Comparison of ENCODE assay signal across 8 cellular contexts in genomic region chr16:11558308-11558823, GRCh38. TPM values are rescaled to one million over a fixed set of nuclear protein-coding genes. Genes with fewer than 3 reads are reported as not detected.
DNase-seq lines count a peak whose midpoint lies in the region; ATAC-seq and TF ChIP-seq lines count a peak whose summit lies in the region.
"Not testable (repeated sequence)": the region's sequence is repeated elsewhere in the genome, so short reads cannot be mapped to it uniquely, and the experiment has no call there.

No MANE protein-coding gene starts in this region.

- not testable (repeated sequence) for BruUV-seq in MCF 10A (replicated peaks; lab: Mats Ljungman, UMichigan)

- DNase-seq in CD4-positive, CD25-positive, alpha-beta regulatory T cell; activated T-helper 1 cell treated with anti-CD3 and anti-CD28 coated beads, Interleukin-12 subunit alpha, Interleukin-12 subunit beta, Interleukin-2, Interleukin-4 antibody, amounts not matched to agents 30 ng/mL and 10 ng/mL and 1 ng/mL, durations not matched to agents 14 hours and 24 hours and 36 hours (ENCODE audit: low spot score); MCF 10A (ENCODE audit: unreplicated experiment); heart left ventricle; naive thymus-derived CD4-positive, alpha-beta T cell; prostate gland (ENCODE audit: low spot score); suprapubic skin (ENCODE audit: low spot score in 2 of 2): not testable (repeated sequence)

- TF ChIP-seq POLR2A in heart left ventricle (IDR thresholded peaks at IDR 0.05); prostate gland (IDR thresholded peaks at IDR 0.05); suprapubic skin (IDR thresholded peaks at IDR 0.05): not testable (repeated sequence)

- H3K36me3 Mint-ChIP-seq in CD4-positive, CD25-positive, alpha-beta regulatory T cell, result peaks cover 36% of the 10 kb centered on the region
- H3K36me3 Mint-ChIP-seq in T-helper 1 cell treated with Interleukin-12 subunit alpha and Interleukin-12 subunit beta and Interleukin-4 antibody, amounts not matched to agents 30 μg/mL and 1 μg/mL, for 36 hours (ENCODE audit: low read depth), result peaks cover 41% of the 10 kb centered on the region
- peaks cover 41% of the 10 kb centered on the region for H3K36me3 Mint-ChIP-seq in activated T-helper 1 cell treated with anti-CD3 and anti-CD28 coated beads, Interleukin-12 subunit alpha, Interleukin-12 subunit beta, Interleukin-2, Interleukin-4 antibody, amounts not matched to agents 30 ng/mL and 10 ng/mL and 1 ng/mL, durations not matched to agents 14 hours and 24 hours and 36 hours (ENCODE audit: low read depth)
- H3K36me3 Mint-ChIP-seq in MCF 10A (ENCODE audit: insufficient read depth, unreplicated experiment), result peaks cover 46% of the 10 kb centered on the region
- H3K36me3 Mint-ChIP-seq in naive thymus-derived CD4-positive, alpha-beta T cell, result peaks cover 12 to 39% (median 34%) of the 10 kb centered on the region in 5 donors

- POLR2A ChIA-PET in MCF 10A (lab: Yijun Ruan, JAX), result interaction anchor here (0.6 to 1.4 kb wide), 3 partner anchors 24 to 111 kb away, joined by 3 to 6 read pairs (median 4); no protein-coding TSS in a partner anchor
- POLR2A ChIA-PET in naive thymus-derived CD4-positive, alpha-beta T cell (lab: Charles Lee), result interaction anchor here (0.6 to 4.8 kb wide), 7 partner anchors 8 to 64 kb away, joined by 3 to 32 read pairs (median 5); partner anchors contain the start of gene LITAF

- 80 to 91% (median 88%) methylated on average over 6 of the region's 6 CpGs for WGBS in heart left ventricle, 4 donors
- 89% methylated on average over 6 of the region's 6 CpGs for WGBS in prostate gland
- 89% methylated on average over 6 of the region's 6 CpGs for WGBS in suprapubic skin

- TF ChIP-seq EP300 in suprapubic skin (IDR thresholded peaks at IDR 0.05), result not testable (repeated sequence)

- peak overlapping the region; percentile 91 to 99 (median 94) for H3K27ac Mint-ChIP-seq in CD4-positive, CD25-positive, alpha-beta regulatory T cell
- H3K27ac Mint-ChIP-seq in T-helper 1 cell treated with Interleukin-12 subunit alpha and Interleukin-12 subunit beta and Interleukin-4 antibody, amounts not matched to agents 30 μg/mL and 1 μg/mL, for 36 hours, result peak overlapping the region; percentile 77
- peak overlapping the region; percentile 79 for H3K27ac Mint-ChIP-seq in activated T-helper 1 cell treated with anti-CD3 and anti-CD28 coated beads, Interleukin-12 subunit alpha, Interleukin-12 subunit beta, Interleukin-2, Interleukin-4 antibody, amounts not matched to agents 30 ng/mL and 10 ng/mL and 1 ng/mL, durations not matched to agents 14 hours and 24 hours and 36 hours
- H3K27ac Mint-ChIP-seq in MCF 10A (ENCODE audit: low read depth, unreplicated experiment), result peak overlapping the region; percentile 63
- peak overlapping the region; percentile 92 to 99 (median 97) for H3K27ac Mint-ChIP-seq in naive thymus-derived CD4-positive, alpha-beta T cell

- peaks cover 75% of the 10 kb centered on the region for H3K4me1 ChIP-seq in CD4-positive, CD25-positive, alpha-beta regulatory T cell (ENCODE audit: control insufficient read depth, insufficient read depth, low read length, poor library complexity, severe bottlenecking)
- H3K4me1 ChIP-seq in heart left ventricle (peaks cover 0 to 59% (median 17%) of the 10 kb centered on the region in 12 donors), suprapubic skin (peaks cover 47% of the 10 kb centered on the region)
- H3K4me1 ChIP-seq in naive thymus-derived CD4-positive, alpha-beta T cell (ENCODE audit: control insufficient read depth in 2 of 2, insufficient read depth in 2 of 2, low read length in 2 of 2), result peaks cover 61 to 73% of the 10 kb centered on the region in 2 donors
- not testable (repeated sequence) for H3K4me1 ChIP-seq in prostate gland (replicated peaks)

- peaks cover 38% of the 10 kb centered on the region for H3K36me3 ChIP-seq in CD4-positive, CD25-positive, alpha-beta regulatory T cell (ENCODE audit: control insufficient read depth, insufficient read depth, low read length)
- H3K36me3 ChIP-seq in heart left ventricle (peaks cover 0 to 57% (median 28%) of the 10 kb centered on the region in 9 donors), prostate gland (peaks cover 3 to 15% of the 10 kb centered on the region in 2 donors), suprapubic skin (peaks cover 32% of the 10 kb centered on the region)
- H3K36me3 ChIP-seq in naive thymus-derived CD4-positive, alpha-beta T cell (ENCODE audit: control insufficient read depth in 2 of 3, insufficient read depth in 3 of 3, low read length in 3 of 3), result peaks cover 16 to 32% (median 21%) of the 10 kb centered on the region in 3 experiments

- not testable (repeated sequence) for H3K9me3 Mint-ChIP-seq in CD4-positive, CD25-positive, alpha-beta regulatory T cell; naive thymus-derived CD4-positive, alpha-beta T cell
- peaks cover 11% of the 10 kb centered on the region for H3K9me3 Mint-ChIP-seq in T-helper 1 cell treated with Interleukin-12 subunit alpha and Interleukin-12 subunit beta and Interleukin-4 antibody, amounts not matched to agents 30 μg/mL and 1 μg/mL, for 36 hours
- peaks cover 11% of the 10 kb centered on the region for H3K9me3 Mint-ChIP-seq in activated T-helper 1 cell treated with anti-CD3 and anti-CD28 coated beads, Interleukin-12 subunit alpha, Interleukin-12 subunit beta, Interleukin-2, Interleukin-4 antibody, amounts not matched to agents 30 ng/mL and 10 ng/mL and 1 ng/mL, durations not matched to agents 14 hours and 24 hours and 36 hours
- H3K9me3 Mint-ChIP-seq in MCF 10A (ENCODE audit: unreplicated experiment), result peaks cover 13% of the 10 kb centered on the region

- intact Hi-C loops in activated T-helper 1 cell treated with anti-CD3 and anti-CD28 coated beads, Interleukin-12 subunit alpha, Interleukin-12 subunit beta, Interleukin-2, Interleukin-4 antibody, amounts not matched to agents 30 ng/mL and 10 ng/mL and 1 ng/mL, durations not matched to agents 14 hours and 24 hours and 36 hours (cut with micrococcal nuclease); MCF 10A (cut with micrococcal nuclease); heart left ventricle (cut with DNase I); naive thymus-derived CD4-positive, alpha-beta T cell (cut with micrococcal nuclease); prostate gland (cut with DNase I): not testable (repeated sequence)

- peak overlapping the region in 3 of 4 donors; percentile 26 to 78 (median 68) for H3K4me3 Mint-ChIP-seq in CD4-positive, CD25-positive, alpha-beta regulatory T cell
- peak overlapping the region; percentile 72 for H3K4me3 Mint-ChIP-seq in T-helper 1 cell treated with Interleukin-12 subunit alpha and Interleukin-12 subunit beta and Interleukin-4 antibody, amounts not matched to agents 30 μg/mL and 1 μg/mL, for 36 hours
- not testable (repeated sequence) for H3K4me3 Mint-ChIP-seq in activated T-helper 1 cell treated with anti-CD3 and anti-CD28 coated beads, Interleukin-12 subunit alpha, Interleukin-12 subunit beta, Interleukin-2, Interleukin-4 antibody, amounts not matched to agents 30 ng/mL and 10 ng/mL and 1 ng/mL, durations not matched to agents 14 hours and 24 hours and 36 hours; MCF 10A (ENCODE audit: unreplicated experiment)
- H3K4me3 Mint-ChIP-seq in naive thymus-derived CD4-positive, alpha-beta T cell, result peak overlapping the region; percentile 37 to 91 (median 68)

- peaks cover 23 to 89% (median 47%) of the 10 kb centered on the region in 4 donors for H3K4me1 Mint-ChIP-seq in CD4-positive, CD25-positive, alpha-beta regulatory T cell
- H3K4me1 Mint-ChIP-seq in T-helper 1 cell treated with Interleukin-12 subunit alpha and Interleukin-12 subunit beta and Interleukin-4 antibody, amounts not matched to agents 30 μg/mL and 1 μg/mL, for 36 hours (ENCODE audit: low read depth), result peaks cover 48% of the 10 kb centered on the region
- H3K4me1 Mint-ChIP-seq in activated T-helper 1 cell treated with anti-CD3 and anti-CD28 coated beads, Interleukin-12 subunit alpha, Interleukin-12 subunit beta, Interleukin-2, Interleukin-4 antibody, amounts not matched to agents 30 ng/mL and 10 ng/mL and 1 ng/mL, durations not matched to agents 14 hours and 24 hours and 36 hours (ENCODE audit: low read depth), result peaks cover 67% of the 10 kb centered on the region
- peaks cover 13% of the 10 kb centered on the region for H3K4me1 Mint-ChIP-seq in MCF 10A (ENCODE audit: insufficient read depth, unreplicated experiment)
- peaks cover 31 to 90% (median 76%) of the 10 kb centered on the region in 7 donors for H3K4me1 Mint-ChIP-seq in naive thymus-derived CD4-positive, alpha-beta T cell

- not testable (repeated sequence) for ATAC-seq in CD4-positive, CD25-positive, alpha-beta regulatory T cell (ENCODE audit: low read depth in 2 of 2); heart left ventricle; naive thymus-derived CD4-positive, alpha-beta T cell

- peak overlapping the region; percentile 37 for H3K4me3 ChIP-seq in CD4-positive, CD25-positive, alpha-beta regulatory T cell (ENCODE audit: low read depth, low read length)
- H3K4me3 ChIP-seq in heart left ventricle; naive thymus-derived CD4-positive, alpha-beta T cell (ENCODE audit: low read length); prostate gland; suprapubic skin: not testable (repeated sequence)

- TF ChIP-seq CTCF in MCF 10A (IDR thresholded peaks at IDR 0.05; ENCODE audit: unreplicated experiment); heart left ventricle (IDR thresholded peaks at IDR 0.05); prostate gland (IDR thresholded peaks at IDR 0.05); suprapubic skin (IDR thresholded peaks at IDR 0.05): not testable (repeated sequence)

- not testable (repeated sequence) for H3K27me3 ChIP-seq in CD4-positive, CD25-positive, alpha-beta regulatory T cell (ENCODE audit: control insufficient read depth, insufficient read depth, low read length); heart left ventricle; naive thymus-derived CD4-positive, alpha-beta T cell (ENCODE audit: control insufficient read depth in 2 of 2, insufficient read depth in 2 of 2, low read length in 2 of 2); prostate gland (replicated peaks; ENCODE audit: insufficient read depth); suprapubic skin

- CTCF ChIA-PET in MCF 10A (lab: Yijun Ruan, JAX), result interaction anchor here (0.6 to 0.7 kb wide), 2 partner anchors 26 to 549 kb away, joined by 4 read pairs; no protein-coding TSS in a partner anchor
- CTCF ChIA-PET in naive thymus-derived CD4-positive, alpha-beta T cell (lab: Charles Lee), result interaction anchor here (0.9 to 4.5 kb wide), 5 partner anchors 24 to 85 kb away, joined by 3 to 22 read pairs (median 3); no protein-coding TSS in a partner anchor

- not testable (repeated sequence) for H3K9me3 ChIP-seq in CD4-positive, CD25-positive, alpha-beta regulatory T cell (ENCODE audit: control insufficient read depth in 2 of 2, low read length in 2 of 2); naive thymus-derived CD4-positive, alpha-beta T cell (ENCODE audit: control insufficient read depth in 2 of 3, low read length in 3 of 3); prostate gland; suprapubic skin
- H3K9me3 ChIP-seq in heart left ventricle, result peaks cover 0 to 12% (median 0%) of the 10 kb centered on the region in 12 donors

- peak overlapping the region; percentile 92 for H3K27ac ChIP-seq in CD4-positive, CD25-positive, alpha-beta regulatory T cell (ENCODE audit: insufficient read depth, low read length, poor library complexity, severe bottlenecking)
- H3K27ac ChIP-seq in heart left ventricle (peak overlapping the region in 8 of 12 donors; percentile 17 to 79 (median 48)), prostate gland (peak overlapping the region; percentile 44 to 56), suprapubic skin (peak overlapping the region; percentile 79)
- H3K27ac ChIP-seq in naive thymus-derived CD4-positive, alpha-beta T cell (ENCODE audit: low read depth, low read length), result peak overlapping the region; percentile 89

- not testable (repeated sequence) for H3K27me3 Mint-ChIP-seq in CD4-positive, CD25-positive, alpha-beta regulatory T cell; T-helper 1 cell treated with Interleukin-12 subunit alpha and Interleukin-12 subunit beta and Interleukin-4 antibody, amounts not matched to agents 30 μg/mL and 1 μg/mL, for 36 hours (ENCODE audit: low read depth); activated T-helper 1 cell treated with anti-CD3 and anti-CD28 coated beads, Interleukin-12 subunit alpha, Interleukin-12 subunit beta, Interleukin-2, Interleukin-4 antibody, amounts not matched to agents 30 ng/mL and 10 ng/mL and 1 ng/mL, durations not matched to agents 14 hours and 24 hours and 36 hours (ENCODE audit: insufficient read depth); MCF 10A (ENCODE audit: insufficient read depth, unreplicated experiment); naive thymus-derived CD4-positive, alpha-beta T cell

RNA-seq across cellular contexts. Expression of gene LITAF, which starts 28.4 kb away (rescaled TPM):
- 281 TPM for total RNA-seq in CD4-positive, CD25-positive, alpha-beta regulatory T cell
- polyA plus RNA-seq in CD4-positive, CD25-positive, alpha-beta regulatory T cell, result 100 to 1,000 TPM; 628 to 696 (median 645) TPM
- total RNA-seq in activated T-helper 1 cell treated with anti-CD3 and anti-CD28 coated beads, Interleukin-12 subunit alpha, Interleukin-12 subunit beta, Interleukin-2, Interleukin-4 antibody, amounts not matched to agents 30 ng/mL and 10 ng/mL and 1 ng/mL, durations not matched to agents 14 hours and 24 hours and 36 hours, result 197 and 199 TPM in 2 replicates
- total RNA-seq in MCF 10A (2022), result 120 and 161 TPM in 2 replicates
- 100 to 1,000 TPM in 1 of 9 donors, 10 to 100 TPM in 8; 34.1 to 133 (median 54.0) TPM for total RNA-seq in heart left ventricle
- polyA plus RNA-seq in heart left ventricle, result 10 to 100 TPM; 12.2 to 32.5 TPM
- 100 to 1,000 TPM; 126 to 278 (median 208) TPM for total RNA-seq in naive thymus-derived CD4-positive, alpha-beta T cell
- 100 to 1,000 TPM; 525 to 563 TPM for polyA plus RNA-seq in naive thymus-derived CD4-positive, alpha-beta T cell
- total RNA-seq in prostate gland, result 100 to 1,000 TPM in 1 of 2 donors, 10 to 100 TPM in 1; 92.5 to 137 TPM
- 10 to 100 TPM; 48.8 to 82.2 (median 72.8) TPM for total RNA-seq in suprapubic skin
